Comparison of ENCODE assay signal across 1 cellular context in genomic region chr1:206466840-206467649, GRCh38.
TF ChIP-seq lines count a peak whose summit lies in the region.

No MANE protein-coding gene starts in this region.

TF ChIP-seq in GM23338, 12 proteins besides CTCF, POLR2A, EP300 and RAD21 (continued from another document):
- TF ChIP-seq ZNF462 (CRISPR knock-in tag; IDR thresholded peaks at IDR 0.05) (no peak), NANOG (IDR thresholded peaks at IDR 0.05; ENCODE audit: borderline replicate concordance) (no peak), CREB1 (CRISPR knock-in tag; IDR thresholded peaks at IDR 0.05; ENCODE audit: low read depth) (no peak), STAT1 (IDR thresholded peaks at IDR 0.05; ENCODE audit: unreplicated experiment) (no peak), ZNF331 (CRISPR knock-in tag; IDR thresholded peaks at IDR 0.05; ENCODE audit: low read depth) (no peak), EZH2phosphoT487 (IDR thresholded peaks at IDR 0.05; ENCODE audit: unreplicated experiment) (no peak), ZNF114 (CRISPR knock-in tag; IDR thresholded peaks at IDR 0.05) (no peak)
